Comparison of ENCODE assay signal across 14 cellular contexts in genomic region chr2:51263921-51264320, GRCh38.
"Had no signal": no experiment of that assay in that cellular context is flagged by ENCODE, and none has a peak within 500 bp of the region (broad histone marks: within the 10 kb centered on the region; RNA-seq: fewer than 3 reads in every experiment).

No MANE protein-coding gene starts in this region.

- H3K4me1 ChIP-seq: thyroid gland, uterus had no signal

- H3K27ac ChIP-seq: skin epidermis, thyroid gland, uterus had no signal

- H3K4me3 ChIP-seq: skin epidermis, thyroid gland, uterus had no signal

- ATAC-seq: stimulated activated naive B cell treated with anti-CD40 and anti-IgM and Interleukin-4, amounts not matched to agents 10 μg/mL and 1 μg/mL and 100 μg/mL, for 72 hours had no signal

- H3K27me3 ChIP-seq: thyroid gland, uterus had no signal

- H3K9me3 ChIP-seq: thyroid gland, uterus had no signal

- DNase-seq: activated CD4-positive, CD25-positive, alpha-beta regulatory T cell treated with anti-CD3 and anti-CD28 coated beads, Interleukin-2, amount 50 U/mL, for 72 hours; activated naive CD4-positive, alpha-beta T cell treated with Interleukin-2 at 50 U/mL for 16 hours; anterior cingulate cortex; cerebellar nuclear complex; effector CD8-positive, alpha-beta T cell; foreskin fibroblast; glutamatergic neuron; nucleus accumbens; stimulated activated CD4-positive, alpha-beta T cell treated with anti-CD3 and anti-CD28 coated beads, Interleukin-15, amount 100 ng/mL, for 24 hours; stimulated activated CD4-positive, alpha-beta T cell treated with anti-CD3 and anti-CD28 coated beads, Interleukin-4, amount 100 ng/mL, for 1 hour; stimulated activated naive B cell treated with anti-CD40 and anti-IgM and Interleukin-4, amounts not matched to agents 10 μg/mL and 1 μg/mL and 100 μg/mL, for 72 hours; thyroid gland; uterus had no signal
